16 cellular contexts compared by ENCODE assay signal in the genomic region with DNA sequence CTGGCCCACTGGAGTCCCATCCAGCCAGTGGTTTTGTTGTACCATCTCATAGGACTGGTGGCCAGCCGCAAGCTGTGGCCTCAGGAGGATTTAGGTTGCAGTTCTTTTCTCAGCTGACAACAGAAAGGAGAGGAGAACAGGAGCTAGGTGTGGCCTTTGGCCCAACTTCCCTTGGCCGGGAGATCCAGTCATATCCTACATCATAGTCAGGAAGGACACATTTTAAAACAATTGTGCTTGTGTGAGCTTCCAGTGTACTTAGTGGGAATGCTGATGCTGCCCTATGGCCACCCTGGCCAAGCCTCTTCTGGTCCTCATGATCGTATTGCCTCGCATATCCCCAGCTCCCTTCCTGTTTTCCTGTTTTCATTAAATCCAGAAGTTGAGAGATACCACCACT.
"Had no signal": no experiment of that assay in that cellular context is flagged by ENCODE, and none has a peak within 500 bp of the region (broad histone marks: within the 10 kb centered on the region; RNA-seq: fewer than 3 reads in every experiment).

No MANE protein-coding gene starts in this region.

- H3K36me3 Mint-ChIP-seq: stimulated activated memory B cell treated with anti-CD40 and anti-IgM and Interleukin-4, amounts not matched to agents 10 μg/mL and 1 μg/mL and 100 μg/mL, for 72 hours had no signal

- H3K27me3 Mint-ChIP-seq: activated naive CD8-positive, alpha-beta T cell treated with anti-CD3 and anti-CD28 coated beads, Interleukin-2, amount 50 U/mL, for 24 hours; stimulated activated memory B cell treated with anti-CD40 and anti-IgM and Interleukin-4, amounts not matched to agents 10 μg/mL and 1 μg/mL and 100 μg/mL, for 72 hours had no signal

- H3K4me3 Mint-ChIP-seq: activated naive CD4-positive, alpha-beta T cell treated with anti-CD3 and anti-CD28 coated beads for 36 hours; activated naive CD8-positive, alpha-beta T cell treated with anti-CD3 and anti-CD28 coated beads, Interleukin-2, amount 50 U/mL, for 24 hours; endodermal cell; neural progenitor cell; stimulated activated memory B cell treated with anti-CD40 and anti-IgM and Interleukin-4, amounts not matched to agents 10 μg/mL and 1 μg/mL and 100 μg/mL, for 72 hours; T-helper 2 cell treated with Interferon-gamma antibody and Interleukin-4, amounts not matched to agents 5 μg/mL and 100 μg/mL, for 36 hours had no signal

- H3K36me3 ChIP-seq: neural progenitor cell, ovary had no signal

- H3K9ac ChIP-seq: neural progenitor cell had no signal

- H3K4me1 ChIP-seq: neural progenitor cell, vagina had no signal

- H3K27ac Mint-ChIP-seq: activated naive CD4-positive, alpha-beta T cell treated with anti-CD3 and anti-CD28 coated beads for 36 hours; activated naive CD8-positive, alpha-beta T cell treated with anti-CD3 and anti-CD28 coated beads, Interleukin-2, amount 50 U/mL, for 24 hours; endodermal cell; neural progenitor cell; stimulated activated memory B cell treated with anti-CD40 and anti-IgM and Interleukin-4, amounts not matched to agents 10 μg/mL and 1 μg/mL and 100 μg/mL, for 72 hours; T-helper 2 cell treated with Interferon-gamma antibody and Interleukin-4, amounts not matched to agents 5 μg/mL and 100 μg/mL, for 36 hours had no signal

- H3K27ac ChIP-seq: dorsolateral prefrontal cortex, neural progenitor cell, ovary, thyroid gland, vagina had no signal

- H2AFZ ChIP-seq: neural progenitor cell had no signal

- H3K9me3 Mint-ChIP-seq: activated naive CD4-positive, alpha-beta T cell treated with anti-CD3 and anti-CD28 coated beads for 36 hours; activated naive CD8-positive, alpha-beta T cell treated with anti-CD3 and anti-CD28 coated beads, Interleukin-2, amount 50 U/mL, for 24 hours; endodermal cell; neural progenitor cell; stimulated activated memory B cell treated with anti-CD40 and anti-IgM and Interleukin-4, amounts not matched to agents 10 μg/mL and 1 μg/mL and 100 μg/mL, for 72 hours; T-helper 2 cell treated with Interferon-gamma antibody and Interleukin-4, amounts not matched to agents 5 μg/mL and 100 μg/mL, for 36 hours had no signal

- H3K9me3 ChIP-seq: ovary, thyroid gland, vagina had no signal

- H3K27me3 ChIP-seq: dorsolateral prefrontal cortex, neural progenitor cell, ovary, thyroid gland, vagina had no signal

- H3K4me1 Mint-ChIP-seq: neural progenitor cell had no signal

- ATAC-seq: activated naive CD8-positive, alpha-beta T cell treated with anti-CD3 and anti-CD28 coated beads, Interleukin-2, amount 50 U/mL, for 24 hours; stimulated activated memory B cell treated with anti-CD40 and anti-IgM and Interleukin-4, amounts not matched to agents 10 μg/mL and 1 μg/mL and 100 μg/mL, for 72 hours had no signal

- H3K4me3 ChIP-seq: dorsolateral prefrontal cortex, neural progenitor cell, ovary, thyroid gland, vagina had no signal

- DNase-seq: activated naive CD4-positive, alpha-beta T cell treated with anti-CD3 and anti-CD28 coated beads for 36 hours; activated naive CD8-positive, alpha-beta T cell treated with anti-CD3 and anti-CD28 coated beads, Interleukin-2, amount 50 U/mL, for 24 hours; activated T-cell treated with anti-CD3 and anti-CD28 coated beads for 4 hours; aorta; dorsolateral prefrontal cortex; endodermal cell; erythroblast; hippocampal formation; midbrain; ovary; stimulated activated CD4-positive, alpha-beta T cell treated with anti-CD3 and anti-CD28 coated beads, Interleukin-2, amount 100 ng/mL, for 48 hours; thyroid gland had no signal

- H3K4me2 ChIP-seq: neural progenitor cell had no signal
